ENCODE assay signal across 12 cellular contexts in genomic region chr21:36164427-36164784, GRCh38. TPM values are rescaled to one million over a fixed set of nuclear protein-coding genes. Genes with fewer than 3 reads are reported as not detected.
DNase-seq lines count a peak whose midpoint lies in the region; ATAC-seq and TF ChIP-seq lines count a peak whose summit lies in the region.
"Had no signal": no experiment of that assay in that cellular context is flagged by ENCODE, and none has a peak within 500 bp of the region (broad histone marks: within the 10 kb centered on the region; RNA-seq: fewer than 3 reads in every experiment).

No MANE protein-coding gene starts in this region.

- no peak overlapping the region for H2AFZ ChIP-seq in IMR-90 (replicated peaks; ENCODE audit: low read length, poor library complexity)
- H2AFZ ChIP-seq in osteoblast (ENCODE audit: low read length) = peak overlapping the region; percentile 61

- H3K56ac ChIP-seq in IMR-90 (ENCODE audit: extremely low read depth, insufficient read depth, low read length) = no peak overlapping the region

- TF ChIP-seq CTCF in IMR-90 (conservative IDR thresholded peaks at IDR 0.05; ENCODE audit: low read depth, low read length) = no peak
- TF ChIP-seq CTCF in body of pancreas (IDR thresholded peaks at IDR 0.05) = no peak
- TF ChIP-seq CTCF in osteoblast (IDR thresholded peaks at IDR 0.05; ENCODE audit: extremely low read depth, low read depth, low read length) = no peak
- no peak for TF ChIP-seq CTCF in foreskin keratinocyte (conservative IDR thresholded peaks at IDR 0.05)
- TF ChIP-seq CTCF in BE2C (IDR thresholded peaks at IDR 0.05; ENCODE audit: low read depth, low read length) = no peak

- in situ Hi-C loops in IMR-90 (cut with MboI; ENCODE audit: low sequenced_read_pairs) = no loop called here

- TF ChIP-seq POLR2A in IMR-90 (IDR thresholded peaks at IDR 0.05; ENCODE audit: low read depth, low read length) (no peak), body of pancreas (IDR thresholded peaks at IDR 0.05) (no peak)

- DNase-seq in DMS53 treated with DMSO at 0.1 percent for 48 hours (lab: John Stamatoyannopoulos, UW; ENCODE audit: unreplicated experiment) = peak; percentile 46
- no peak for DNase-seq in IMR-90
- peak; percentile 33 to 63 (median 54) for DNase-seq in body of pancreas
- DNase-seq in osteoblast (ENCODE audit: insufficient read length, low spot score, missing footprints) = no peak
- DNase-seq in foreskin keratinocyte = no peak
- no peak for DNase-seq in BE2C
- DNase-seq: activated CD8-positive, alpha-beta T cell treated with anti-CD3 and anti-CD28 coated beads for 36 hours; adrenal gland; NCI-H1436; SIG-M5; stimulated activated CD4-positive, alpha-beta T cell treated with anti-CD3 and anti-CD28 coated beads, Interleukin-15, amount 100 ng/mL, for 24 hours had no signal

- H2BK120ac ChIP-seq in IMR-90 (ENCODE audit: low read depth, low read length) = no peak overlapping the region

- BruUV-seq in IMR-90 (replicated peaks; lab: Mats Ljungman, UMichigan) = no TSS peak

- H3K23ac ChIP-seq in IMR-90 (ENCODE audit: low read depth, low read length) = no peak overlapping the region

- H3K27ac ChIP-seq in IMR-90 (ENCODE audit: insufficient read depth, low read length) = no peak overlapping the region
- H3K27ac ChIP-seq in body of pancreas = no peak overlapping the region
- no peak overlapping the region for H3K27ac ChIP-seq in osteoblast (ENCODE audit: low read depth, low read length)
- H3K27ac ChIP-seq in foreskin keratinocyte = no peak overlapping the region
- H3K27ac ChIP-seq: adrenal gland had no signal

- CTCF ChIA-PET in IMR-90 (lab: Yijun Ruan, JAX) = no interaction called here

- peaks cover 5% of the 10 kb centered on the region for H3K36me3 ChIP-seq in IMR-90 (ENCODE audit: control insufficient read depth, insufficient read depth, low read length)
- H3K36me3 ChIP-seq in body of pancreas (replicated peaks in 1 of 2; ENCODE audit: insufficient read depth in 1 of 2, low read depth in 2 of 2) = no peaks in the 10 kb centered on the region
- H3K36me3 ChIP-seq in osteoblast (ENCODE audit: insufficient read depth, low read length) = peaks cover 9% of the 10 kb centered on the region
- no peaks in the 10 kb centered on the region for H3K36me3 ChIP-seq in BE2C
- H3K36me3 ChIP-seq: adrenal gland had no signal

- peaks cover 36 to 58% of the 10 kb centered on the region in 2 experiments for H3K79me1 ChIP-seq in IMR-90 (ENCODE audit: low read depth in 1 of 2, low read length in 2 of 2)

- ATAC-seq in IMR-90 (ENCODE audit: low read depth) = peak; percentile 35; the same call in 1 of the 2 replicates
- ATAC-seq in body of pancreas = peak; percentile 83
- ATAC-seq in foreskin keratinocyte = no peak
- ATAC-seq in HG03095 (IDR thresholded peaks at IDR 0.05; ENCODE audit: unreplicated experiment) = no peak
- ATAC-seq: activated CD8-positive, alpha-beta T cell treated with anti-CD3 and anti-CD28 coated beads for 36 hours had no signal

- peaks cover 10% of the 10 kb centered on the region for H3K9me1 ChIP-seq in IMR-90 (ENCODE audit: insufficient read depth, low read length)

- H3K14ac ChIP-seq in IMR-90 (replicated peaks; ENCODE audit: low read depth, low read length) = no peak overlapping the region

- H3K9me3 ChIP-seq in IMR-90 (ENCODE audit: control insufficient read depth, insufficient read depth, low read length) (no peaks in the 10 kb centered on the region), body of pancreas (no peaks in the 10 kb centered on the region), osteoblast (ENCODE audit: low read depth, low read length) (no peaks in the 10 kb centered on the region), BE2C (no peaks in the 10 kb centered on the region)
- H3K9me3 ChIP-seq: adrenal gland had no signal

- no peak overlapping the region for H4K8ac ChIP-seq in IMR-90 (ENCODE audit: low read depth in 2 of 2, low read length in 2 of 2)

- H2AK5ac ChIP-seq in IMR-90 (ENCODE audit: low read depth, low read length) = no peak overlapping the region

- H4K20me1 ChIP-seq in IMR-90 (ENCODE audit: insufficient read depth, low read length) = no peaks in the 10 kb centered on the region; the same call in none of the 2 replicates
- peaks cover 6% of the 10 kb centered on the region for H4K20me1 ChIP-seq in osteoblast (ENCODE audit: insufficient read depth, low read length)

- H4K91ac ChIP-seq in IMR-90 (ENCODE audit: insufficient read depth, low read depth, low read length) = no peak overlapping the region

- TF ChIP-seq RAD21 in IMR-90 (IDR thresholded peaks at IDR 0.05; ENCODE audit: low read length) = no peak

- H2AK9ac ChIP-seq in IMR-90 (replicated peaks; ENCODE audit: low read depth, low read length, poor library complexity) = no peak overlapping the region

- peaks cover 5% of the 10 kb centered on the region for H3K4me1 ChIP-seq in IMR-90 (ENCODE audit: control insufficient read depth, insufficient read depth, low read length)
- H3K4me1 ChIP-seq in body of pancreas = peaks cover 12% of the 10 kb centered on the region
- no peaks in the 10 kb centered on the region for H3K4me1 ChIP-seq in osteoblast (ENCODE audit: insufficient read depth, low read length)
- no peaks in the 10 kb centered on the region for H3K4me1 ChIP-seq in foreskin keratinocyte
- H3K4me1 ChIP-seq in BE2C = no peaks in the 10 kb centered on the region

- H4K5ac ChIP-seq in IMR-90 (ENCODE audit: low read depth, low read length) = no peak overlapping the region

- dilution Hi-C loops in IMR-90 (cut with HindIII; ENCODE audit: low sequenced_read_pairs, unreplicated experiment) = no loop called here

- intact Hi-C loops in IMR-90 (cut with micrococcal nuclease) (no loop called here), body of pancreas (cut with DNase I) (no loop called here)

- no peak overlapping the region for H3K9ac ChIP-seq in IMR-90 (ENCODE audit: low read depth, low read length)

- no peak overlapping the region for H2BK15ac ChIP-seq in IMR-90 (ENCODE audit: low read depth, low read length)

- H3K27me3 ChIP-seq in IMR-90 (ENCODE audit: control insufficient read depth, insufficient read depth, low read length) (no peaks in the 10 kb centered on the region), body of pancreas (no peaks in the 10 kb centered on the region), osteoblast (ENCODE audit: insufficient read depth, low read length) (no peaks in the 10 kb centered on the region), foreskin keratinocyte (no peaks in the 10 kb centered on the region), BE2C (no peaks in the 10 kb centered on the region)
- H3K27me3 ChIP-seq: adrenal gland had no signal

- H2BK20ac ChIP-seq in IMR-90 (ENCODE audit: low read depth, low read length) = no peak overlapping the region

- no peak overlapping the region for H3K4ac ChIP-seq in IMR-90 (ENCODE audit: low read depth, low read length)

- no peak overlapping the region for H3K4me3 ChIP-seq in IMR-90 (ENCODE audit: insufficient read depth, low read depth, low read length)
- H3K4me3 ChIP-seq in body of pancreas = no peak overlapping the region
- H3K4me3 ChIP-seq in osteoblast (ENCODE audit: insufficient read depth, low read length) = no peak overlapping the region
- H3K4me3 ChIP-seq in BE2C (ENCODE audit: low read depth, low read length) = no peak overlapping the region
- H3K4me3 ChIP-seq: adrenal gland had no signal

- H3K18ac ChIP-seq in IMR-90 (ENCODE audit: low read depth, low read length) = no peak overlapping the region

- POLR2A ChIA-PET in IMR-90 (lab: Charles Lee; ENCODE audit: unreplicated experiment) = no interaction called here

- no CpG with 5 or more reads among the region's 3 CpGs for WGBS in IMR-90 (ENCODE audit: extremely low coverage in 2 of 2, insufficient read length in 1 of 2), 2 experiments
- WGBS in body of pancreas, 2 donors = 6 to 25% methylated on average over 3 of the region's 3 CpGs

- peaks cover 42% of the 10 kb centered on the region for H3K79me2 ChIP-seq in osteoblast (ENCODE audit: insufficient read depth, low read length)

- H3K4me2 ChIP-seq in IMR-90 (ENCODE audit: low read depth, low read length) (no peak overlapping the region), osteoblast (ENCODE audit: insufficient read depth, low read length) (no peak overlapping the region)

- H2BK5ac ChIP-seq in IMR-90 (ENCODE audit: low read depth, low read length, poor library complexity, severe bottlenecking) = no peak overlapping the region

TF ChIP-seq in IMR-90, 13 proteins besides CTCF, POLR2A, EP300 and RAD21 (continues in another document):
- TF ChIP-seq SMC3 (IDR thresholded peaks at IDR 0.05; ENCODE audit: low read depth, low read length) (no peak), BHLHE40 (IDR thresholded peaks at IDR 0.05; ENCODE audit: low read depth, low read length) (no peak), MXI1 (IDR thresholded peaks at IDR 0.05; ENCODE audit: borderline replicate concordance, low read depth, low read length) (no peak), FOS (IDR thresholded peaks at IDR 0.05; ENCODE audit: low read depth, low read length) (no peak), NFE2L2 (IDR thresholded peaks at IDR 0.05; ENCODE audit: low read depth, low read length) (no peak), CEBPB (IDR thresholded peaks at IDR 0.05; ENCODE audit: low read depth, low read length) (no peak)
- TF ChIP-seq, protein P1, sequence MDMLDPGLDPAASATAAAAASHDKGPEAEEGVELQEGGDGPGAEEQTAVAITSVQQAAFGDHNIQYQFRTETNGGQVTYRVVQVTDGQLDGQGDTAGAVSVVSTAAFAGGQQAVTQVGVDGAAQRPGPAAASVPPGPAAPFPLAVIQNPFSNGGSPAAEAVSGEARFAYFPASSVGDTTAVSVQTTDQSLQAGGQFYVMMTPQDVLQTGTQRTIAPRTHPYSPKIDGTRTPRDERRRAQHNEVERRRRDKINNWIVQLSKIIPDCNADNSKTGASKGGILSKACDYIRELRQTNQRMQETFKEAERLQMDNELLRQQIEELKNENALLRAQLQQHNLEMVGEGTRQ (IDR thresholded peaks at IDR 0.05; ENCODE audit: low read depth, low read length) = no peak

RNA-seq across cellular contexts. Expression of gene DOP1B, which starts 7.8 kb away (rescaled TPM):
- total RNA-seq in IMR-90 (2012; rRNA removed) = 7.5 and 8.8 TPM in 2 replicates
- 12.2 and 13.0 TPM in 2 replicates for polyA plus RNA-seq in IMR-90 (2012; rRNA removed)
- polyA plus RNA-seq in IMR-90 (2012; cell fraction: cytosol; rRNA removed) = 8.1 and 10.8 TPM in 2 replicates
- polyA plus RNA-seq in IMR-90 (2012; cell fraction: nucleus; rRNA removed; ENCODE audit: low replicate concordance) = 12.9 and 16.4 TPM in 2 replicates
- total RNA-seq in body of pancreas = 10 to 100 TPM in 1 of 2 donors, 1 to 10 TPM in 1; 4.6 to 15.3 TPM
- total RNA-seq in osteoblast = 16.3 and 23.6 TPM in 2 replicates
- total RNA-seq in foreskin keratinocyte = 3.0 and 4.2 TPM in 2 replicates
- 0.74 and 0.90 TPM in 2 replicates for polyA plus RNA-seq in foreskin keratinocyte
- polyA plus RNA-seq in BE2C (2012; ENCODE audit: insufficient read depth, insufficient read length, low read depth) = 0.32 TPM

RNA-seq across cellular contexts. Expression of gene CBR3, which starts 29.5 kb away (rescaled TPM):
- total RNA-seq in IMR-90 (2012; rRNA removed) (12.8 and 13.4 TPM in 2 replicates), body of pancreas (1 to 10 TPM in 1 of 2 donors, under 1 TPM in 1; 0.52 to 1.3 TPM), osteoblast (17.4 and 22.7 TPM in 2 replicates), foreskin keratinocyte (6.2 and 7.9 TPM in 2 replicates)
- polyA plus RNA-seq in IMR-90 (2012; rRNA removed) (15.4 and 18.7 TPM in 2 replicates), foreskin keratinocyte (8.2 and 9.8 TPM in 2 replicates)
- polyA plus RNA-seq in IMR-90 (2012; cell fraction: cytosol; rRNA removed) = 12.7 and 18.1 TPM in 2 replicates
- 5.1 and 8.9 TPM in 2 replicates for polyA plus RNA-seq in IMR-90 (2012; cell fraction: nucleus; rRNA removed; ENCODE audit: low replicate concordance)
- polyA plus RNA-seq in BE2C (2012; ENCODE audit: insufficient read depth, insufficient read length, low read depth) = not detected

Comparison
In these comparisons a context has a peak if more than half of its experiments do, and no peak if none do; other contexts are left out.
1. DNase-seq: peak in DMS53 treated with DMSO at 0.1 percent for 48 hours (single experiment) and body of pancreas (4 of 4); none in IMR-90 (single experiment), osteoblast (single experiment), foreskin keratinocyte (0 of 2) and BE2C (single experiment).
2. ATAC-seq: peak in IMR-90 (single experiment) and body of pancreas (single experiment); none in foreskin keratinocyte (single experiment) and HG03095 (single experiment).